In genomic region chr13:39363393-39363792, GRCh38 we compare ENCODE assay signal across 27 cellular contexts.
"Had no signal": no experiment of that assay in that cellular context is flagged by ENCODE, and none has a peak within 500 bp of the region (broad histone marks: within the 10 kb centered on the region; RNA-seq: fewer than 3 reads in every experiment).

No MANE protein-coding gene starts in this region.

- H3K4me3 ChIP-seq: body of pancreas, colonic mucosa, hepatocyte, smooth muscle cell, stomach, thyroid gland, upper lobe of left lung, vagina had no signal

- DNase-seq: activated CD4-positive, alpha-beta T cell treated with anti-CD3 and anti-CD28 coated beads for 4 hours; activated CD4-positive, alpha-beta T cell treated with anti-CD3 and anti-CD28 coated beads, Interleukin-2, amount 50 U/mL, for 4 hours; activated naive CD4-positive, alpha-beta T cell treated with Interleukin-2 at 50 U/mL for 16 hours; activated T-cell treated with anti-CD3 and anti-CD28 coated beads for 4 hours; activated T-cell treated with anti-CD3 and anti-CD28 coated beads, Interleukin-2, amount 50 U/mL, for 72 hours; aorta; body of pancreas; cerebellar nuclear complex; colonic mucosa; effector memory CD8-positive, alpha-beta T cell; erythroblast; foreskin keratinocyte; glutamatergic neuron; islet precursor cell; stimulated activated CD4-positive, alpha-beta T cell treated with anti-CD3 and anti-CD28 coated beads, Interleukin-1b, Interleukin-23, amount 100 ng/mL, for 48 hours; stimulated activated CD4-positive, alpha-beta T cell treated with anti-CD3 and anti-CD28 coated beads, Interleukin-4, amount 100 ng/mL, for 4 hours; stimulated activated CD8-positive, alpha-beta memory T cell treated with anti-CD3 and anti-CD28 coated beads, Interleukin-4, amount 100 ng/mL, for 48 hours; stomach; SW 1271; T-helper 9 cell; thyroid gland; upper lobe of left lung had no signal

- ATAC-seq: activated T-cell treated with anti-CD3 and anti-CD28 coated beads, Interleukin-2, amount 50 U/mL, for 72 hours; body of pancreas; effector memory CD8-positive, alpha-beta T cell; natural killer cell treated with Interleukin-12 subunit alpha and Interleukin-12 subunit beta and Interleukin-15 and Interleukin-18, amount 100 ng/mL, for 72 hours; stimulated activated memory B cell treated with anti-CD40 and anti-IgM and Interleukin-4, amounts not matched to agents 10 μg/mL and 1 μg/mL and 100 μg/mL, for 72 hours had no signal
